Comparison of ENCODE assay signal across 11 cellular contexts in genomic region chr10:132591166-132591971, GRCh38.
DNase-seq lines count a peak whose midpoint lies in the region; ATAC-seq lines count a peak whose summit lies in the region.
"Had no signal": no experiment of that assay in that cellular context is flagged by ENCODE, and none has a peak within 500 bp of the region (broad histone marks: within the 10 kb centered on the region; RNA-seq: fewer than 3 reads in every experiment).

No MANE protein-coding gene starts in this region.

- peaks cover 29% of the 10 kb centered on the region for H3K4me1 ChIP-seq in adipocyte (ENCODE audit: control insufficient read depth, insufficient read depth, low read length)
- H3K4me1 ChIP-seq: SJCRH30 had no signal

- no peak for ATAC-seq in GM21619 (IDR thresholded peaks at IDR 0.05; ENCODE audit: unreplicated experiment)
- ATAC-seq in HG03442 (IDR thresholded peaks at IDR 0.05; ENCODE audit: unreplicated experiment) = no peak
- ATAC-seq: stimulated activated effector memory CD8-positive, alpha-beta T cell treated with anti-CD3 and anti-CD28 coated beads, Interleukin-12 subunit alpha, Interleukin-12 subunit beta, amount 100 ng/mL, for 72 hours had no signal

- no peak overlapping the region for H3K4me3 ChIP-seq in adipocyte (ENCODE audit: low read length)
- H3K4me3 ChIP-seq in skeletal muscle cell (ENCODE audit: low read depth, low read length) = no peak overlapping the region
- H3K4me3 ChIP-seq: SJCRH30 had no signal

- H3K27me3 ChIP-seq in adipocyte (replicated peaks; ENCODE audit: control insufficient read depth, insufficient read depth, low read length) = no peaks in the 10 kb centered on the region
- H3K27me3 ChIP-seq: SJCRH30 had no signal

- H3K36me3 ChIP-seq in adipocyte (ENCODE audit: control insufficient read depth, insufficient read depth, low read length, severe bottlenecking) = no peaks in the 10 kb centered on the region
- H3K36me3 ChIP-seq: SJCRH30 had no signal

- H3K9ac ChIP-seq in adipocyte (ENCODE audit: low read length) = no peak overlapping the region

- DNase-seq in HCEC 1CT = peak; percentile 39
- DNase-seq in adipocyte (ENCODE audit: low read depth) = peak; percentile 82
- peak; percentile 85 for DNase-seq in hepatic stellate cell (ENCODE audit: low spot score)
- peak; percentile 43 for DNase-seq in skeletal muscle cell (ENCODE audit: low read depth)
- DNase-seq in stimulated activated CD8-positive, alpha-beta memory T cell treated with anti-CD3 and anti-CD28 coated beads, Interleukin-4, amount 100 ng/mL, for 48 hours = no peak
- no peak for DNase-seq in NCI-H345 treated with DMSO at 0.1 percent for 48 hours (lab: John Stamatoyannopoulos, UW; ENCODE audit: unreplicated experiment)
- DNase-seq: activated naive CD4-positive, alpha-beta T cell treated with Interleukin-2 at 50 U/mL for 16 hours; SJCRH30 had no signal

- H3K9me3 ChIP-seq in adipocyte (ENCODE audit: control insufficient read depth, low read length) = no peaks in the 10 kb centered on the region
- H3K9me3 ChIP-seq: SJCRH30 had no signal

Comparison
In these comparisons a context has a peak if more than half of its experiments do, and no peak if none do; other contexts are left out.
1. DNase-seq: peak in HCEC 1CT (single experiment), adipocyte (single experiment), hepatic stellate cell (single experiment) and skeletal muscle cell (single experiment); none in stimulated activated CD8-positive, alpha-beta memory T cell treated with anti-CD3 and anti-CD28 coated beads, Interleukin-4, amount 100 ng/mL, for 48 hours (single experiment) and NCI-H345 treated with DMSO at 0.1 percent for 48 hours (single experiment).